In genomic region chr3:47865192-47865591, GRCh38 we compare ENCODE assay signal across 15 cellular contexts.
DNase-seq lines count a peak whose midpoint lies in the region; ATAC-seq and TF ChIP-seq lines count a peak whose summit lies in the region.
"Had no signal": no experiment of that assay in that cellular context is flagged by ENCODE, and none has a peak within 500 bp of the region (broad histone marks: within the 10 kb centered on the region; RNA-seq: fewer than 3 reads in every experiment).

No MANE protein-coding gene starts in this region.

- no peak for TF ChIP-seq POLR2A in sigmoid colon (IDR thresholded peaks at IDR 0.05)

- H3K4me1 Mint-ChIP-seq in activated CD8-positive, alpha-beta T cell treated with anti-CD3 and anti-CD28 coated beads, Interleukin-2, amount 10 ng/mL, durations not matched to agents 7 days and 5 days (ENCODE audit: low read depth), result no peaks in the 10 kb centered on the region
- H3K4me1 Mint-ChIP-seq in activated CD8-positive, alpha-beta T cell treated with anti-CD3 and anti-CD28 coated beads for 36 hours (ENCODE audit: low read depth), result no peaks in the 10 kb centered on the region
- peaks cover 10% of the 10 kb centered on the region for H3K4me1 Mint-ChIP-seq in endodermal cell
- peaks cover 2% of the 10 kb centered on the region for H3K4me1 Mint-ChIP-seq in progenitor cell of endocrine pancreas (ENCODE audit: low read depth)
- H3K4me1 Mint-ChIP-seq: memory B cell had no signal

- no peak for DNase-seq in activated CD8-positive, alpha-beta T cell treated with anti-CD3 and anti-CD28 coated beads, Interleukin-2, amount 10 ng/mL, durations not matched to agents 7 days and 5 days
- no peak for DNase-seq in activated CD8-positive, alpha-beta T cell treated with anti-CD3 and anti-CD28 coated beads for 36 hours
- DNase-seq in RKO (ENCODE audit: low spot score) (peak; percentile 58), endodermal cell (peak; percentile 66), progenitor cell of endocrine pancreas (ENCODE audit: low spot score, unreplicated experiment) (no peak), hepatic stellate cell (ENCODE audit: low spot score) (no peak), sigmoid colon (no peak), NCI-H2196 treated with DMSO at 0.1 percent for 48 hours (lab: John Stamatoyannopoulos, UW; ENCODE audit: unreplicated experiment) (no peak)
- DNase-seq: ACHN; activated CD4-positive, alpha-beta T cell treated with anti-CD3 and anti-CD28 coated beads for 1 hour; activated T-cell treated with anti-CD3 and anti-CD28 coated beads, Interleukin-2, amount 50 U/mL, for 48 hours; anterior cingulate cortex; Caco-2; NCI-H2107 had no signal

- H3K27me3 ChIP-seq in endodermal cell (ENCODE audit: control insufficient read depth, insufficient read depth, low read length, poor library complexity, severe bottlenecking), result no peaks in the 10 kb centered on the region
- H3K27me3 ChIP-seq in sigmoid colon, result no peaks in the 10 kb centered on the region

- H3K27ac Mint-ChIP-seq in activated CD8-positive, alpha-beta T cell treated with anti-CD3 and anti-CD28 coated beads, Interleukin-2, amount 10 ng/mL, durations not matched to agents 7 days and 5 days, result peak overlapping the region; percentile 50
- H3K27ac Mint-ChIP-seq in activated CD8-positive, alpha-beta T cell treated with anti-CD3 and anti-CD28 coated beads for 36 hours, result no peak overlapping the region
- H3K27ac Mint-ChIP-seq in endodermal cell (peak overlapping the region; percentile 81), progenitor cell of endocrine pancreas (peak overlapping the region; percentile 46)
- H3K27ac Mint-ChIP-seq: memory B cell had no signal

- H3K9ac ChIP-seq in endodermal cell (ENCODE audit: extremely low read depth, low read length, poor library complexity, severe bottlenecking), result no peak overlapping the region

- no peak for TF ChIP-seq CTCF in activated CD8-positive, alpha-beta T cell treated with anti-CD3 and anti-CD28 coated beads for 36 hours (IDR thresholded peaks at IDR 0.05)
- peak; percentile 54 for TF ChIP-seq CTCF in endodermal cell (conservative IDR thresholded peaks at IDR 0.05)
- TF ChIP-seq CTCF in progenitor cell of endocrine pancreas (IDR thresholded peaks at IDR 0.05; ENCODE audit: unreplicated experiment), result no peak
- TF ChIP-seq CTCF in sigmoid colon (IDR thresholded peaks at IDR 0.05), result no peak

- no peak for TF ChIP-seq EP300 in sigmoid colon (IDR thresholded peaks at IDR 0.05)

- 86 to 88% methylated on average over 3 of the region's 3 CpGs for WGBS in endodermal cell (ENCODE audit: insufficient coverage in 1 of 2, insufficient read length in 1 of 2), 2 experiments
- WGBS in sigmoid colon, 2 donors, result 69 to 77% methylated on average over 3 of the region's 3 CpGs

- no peak for ATAC-seq in activated CD8-positive, alpha-beta T cell treated with anti-CD3 and anti-CD28 coated beads, Interleukin-2, amount 10 ng/mL, durations not matched to agents 7 days and 5 days
- ATAC-seq in activated CD8-positive, alpha-beta T cell treated with anti-CD3 and anti-CD28 coated beads for 36 hours, result no peak

- CTCF ChIA-PET in activated CD8-positive, alpha-beta T cell treated with anti-CD3 and anti-CD28 coated beads, Interleukin-2, amount 10 ng/mL, durations not matched to agents 7 days and 5 days (lab: Charles Lee), result interaction anchor here (1.3 kb wide), 1 partner anchor 40 kb away, joined by 3 read pairs; no protein-coding TSS in a partner anchor
- CTCF ChIA-PET in activated CD8-positive, alpha-beta T cell treated with anti-CD3 and anti-CD28 coated beads for 36 hours (lab: Charles Lee), result interaction anchor here (1.0 kb wide), 1 partner anchor 15 kb away, joined by 3 read pairs; no protein-coding TSS in a partner anchor

- no peaks in the 10 kb centered on the region for H3K27me3 Mint-ChIP-seq in activated CD8-positive, alpha-beta T cell treated with anti-CD3 and anti-CD28 coated beads, Interleukin-2, amount 10 ng/mL, durations not matched to agents 7 days and 5 days (ENCODE audit: low read depth)
- no peaks in the 10 kb centered on the region for H3K27me3 Mint-ChIP-seq in activated CD8-positive, alpha-beta T cell treated with anti-CD3 and anti-CD28 coated beads for 36 hours
- H3K27me3 Mint-ChIP-seq in endodermal cell (ENCODE audit: insufficient read depth), result no peaks in the 10 kb centered on the region
- no peaks in the 10 kb centered on the region for H3K27me3 Mint-ChIP-seq in progenitor cell of endocrine pancreas
- H3K27me3 Mint-ChIP-seq: memory B cell had no signal

- intact Hi-C loops in activated CD8-positive, alpha-beta T cell treated with anti-CD3 and anti-CD28 coated beads for 36 hours (cut with micrococcal nuclease), result loop anchor here (10.0 kb wide), 1 partner anchor 130 kb away; no protein-coding TSS in a partner anchor
- intact Hi-C loops in sigmoid colon (cut with DNase I), result no loop called here

- H3K4me3 ChIP-seq in endodermal cell (ENCODE audit: low read length), result no peak overlapping the region
- H3K4me3 ChIP-seq in sigmoid colon, result no peak overlapping the region

- H3K36me3 ChIP-seq in endodermal cell (ENCODE audit: control insufficient read depth, insufficient read depth, low read length) (peaks cover 86% of the 10 kb centered on the region), sigmoid colon (peaks cover 37 to 97% (median 55%) of the 10 kb centered on the region in 4 donors)

- POLR2A ChIA-PET in activated CD8-positive, alpha-beta T cell treated with anti-CD3 and anti-CD28 coated beads, Interleukin-2, amount 10 ng/mL, durations not matched to agents 7 days and 5 days (lab: Charles Lee), result no interaction called here
- POLR2A ChIA-PET in activated CD8-positive, alpha-beta T cell treated with anti-CD3 and anti-CD28 coated beads for 36 hours (lab: Charles Lee), result interaction anchor here (0.7 kb wide), 1 partner anchor 20 kb away, joined by 3 read pairs; no protein-coding TSS in a partner anchor

- peaks cover 29% of the 10 kb centered on the region for H3K36me3 Mint-ChIP-seq in activated CD8-positive, alpha-beta T cell treated with anti-CD3 and anti-CD28 coated beads, Interleukin-2, amount 10 ng/mL, durations not matched to agents 7 days and 5 days (ENCODE audit: low read depth)
- peaks cover 18% of the 10 kb centered on the region for H3K36me3 Mint-ChIP-seq in activated CD8-positive, alpha-beta T cell treated with anti-CD3 and anti-CD28 coated beads for 36 hours (ENCODE audit: low read depth)
- peaks cover 60% of the 10 kb centered on the region for H3K36me3 Mint-ChIP-seq in endodermal cell (ENCODE audit: low read depth)
- peaks cover 29% of the 10 kb centered on the region for H3K36me3 Mint-ChIP-seq in progenitor cell of endocrine pancreas (ENCODE audit: insufficient read depth)

- no peaks in the 10 kb centered on the region for H3K9me3 Mint-ChIP-seq in activated CD8-positive, alpha-beta T cell treated with anti-CD3 and anti-CD28 coated beads, Interleukin-2, amount 10 ng/mL, durations not matched to agents 7 days and 5 days (ENCODE audit: insufficient read depth)
- no peaks in the 10 kb centered on the region for H3K9me3 Mint-ChIP-seq in activated CD8-positive, alpha-beta T cell treated with anti-CD3 and anti-CD28 coated beads for 36 hours
- no peaks in the 10 kb centered on the region for H3K9me3 Mint-ChIP-seq in endodermal cell
- no peaks in the 10 kb centered on the region for H3K9me3 Mint-ChIP-seq in progenitor cell of endocrine pancreas (ENCODE audit: low read depth)
- H3K9me3 Mint-ChIP-seq: memory B cell had no signal

- H3K27ac ChIP-seq in endodermal cell (ENCODE audit: low read depth, low read length) (no peak overlapping the region), sigmoid colon (no peak overlapping the region)

- H3K4me3 Mint-ChIP-seq in activated CD8-positive, alpha-beta T cell treated with anti-CD3 and anti-CD28 coated beads, Interleukin-2, amount 10 ng/mL, durations not matched to agents 7 days and 5 days, result no peak overlapping the region
- H3K4me3 Mint-ChIP-seq in activated CD8-positive, alpha-beta T cell treated with anti-CD3 and anti-CD28 coated beads for 36 hours, result no peak overlapping the region
- H3K4me3 Mint-ChIP-seq in endodermal cell (no peak overlapping the region), progenitor cell of endocrine pancreas (ENCODE audit: low read depth) (no peak overlapping the region)
- H3K4me3 Mint-ChIP-seq: memory B cell had no signal

- H3K9me3 ChIP-seq in endodermal cell (ENCODE audit: control insufficient read depth, low read length) (no peaks in the 10 kb centered on the region), sigmoid colon (no peaks in the 10 kb centered on the region)
- H3K9me3 ChIP-seq: Caco-2 had no signal

- H3K4me1 ChIP-seq in endodermal cell (ENCODE audit: control insufficient read depth, insufficient read depth, low read length) (peaks cover 3% of the 10 kb centered on the region), sigmoid colon (no peaks in the 10 kb centered on the region)
- H3K4me1 ChIP-seq: Caco-2 had no signal

Comparison
In these comparisons a context has a peak if more than half of its experiments do, and no peak if none do; other contexts are left out.
1. DNase-seq: peak in RKO (single experiment) and endodermal cell (single experiment); none in activated CD8-positive, alpha-beta T cell treated with anti-CD3 and anti-CD28 coated beads, Interleukin-2, amount 10 ng/mL, durations not matched to agents 7 days and 5 days (single experiment), activated CD8-positive, alpha-beta T cell treated with anti-CD3 and anti-CD28 coated beads for 36 hours (single experiment), progenitor cell of endocrine pancreas (single experiment), hepatic stellate cell (single experiment), sigmoid colon (single experiment) and NCI-H2196 treated with DMSO at 0.1 percent for 48 hours (single experiment).